Comparison of ENCODE assay signal across 9 cellular contexts in genomic region chr11:116793476-116794096, GRCh38. TPM values are rescaled to one million over a fixed set of nuclear protein-coding genes. Genes with fewer than 3 reads are reported as not detected.
A peak's percentile ranks its signal among the peaks of the same experiment; 100 is the strongest.
DNase-seq lines count a peak whose midpoint lies in the region; TF ChIP-seq lines count a peak whose summit lies in the region.
"Had no signal": no experiment of that assay in that cellular context is flagged by ENCODE, and none has a peak within 500 bp of the region (broad histone marks: within the 10 kb centered on the region; RNA-seq: fewer than 3 reads in every experiment).

No MANE protein-coding gene starts in this region.

- H3K36me3 ChIP-seq in SK-N-SH (replicated peaks in 1 of 2; ENCODE audit: control insufficient read depth in 1 of 2, insufficient read depth in 2 of 2, low read length in 1 of 2) (no peaks in the 10 kb centered on the region), hepatocyte (replicated peaks; ENCODE audit: insufficient read depth, low read depth) (no peaks in the 10 kb centered on the region), MM.1S (replicated peaks; ENCODE audit: insufficient read depth, low read length) (no peaks in the 10 kb centered on the region), testis (ENCODE audit: low read depth, missing control alignments) (no peaks in the 10 kb centered on the region)
- H3K36me3 ChIP-seq: uterus had no signal

- H4K20me1 ChIP-seq in SK-N-SH (ENCODE audit: insufficient read depth) = no peaks in the 10 kb centered on the region
- no peaks in the 10 kb centered on the region for H4K20me1 ChIP-seq in hepatocyte (ENCODE audit: insufficient read depth, poor library complexity, severe bottlenecking)
- no peaks in the 10 kb centered on the region for H4K20me1 ChIP-seq in MM.1S (ENCODE audit: insufficient read depth, low read length)

- no peak for TF ChIP-seq RAD21 in SK-N-SH (IDR thresholded peaks at IDR 0.05; ENCODE audit: low read length)

- intact Hi-C loops in testis (cut with DNase I; ENCODE audit: low total_unique reads) = loop anchor here (5.0 kb wide), 1 partner anchor 314 kb away; no protein-coding TSS in a partner anchor

- H3K4me2 ChIP-seq in SK-N-SH = no peak overlapping the region
- H3K4me2 ChIP-seq in hepatocyte = no peak overlapping the region
- H3K4me2 ChIP-seq in MM.1S (ENCODE audit: low read depth, low read length) = no peak overlapping the region

- H3K9ac ChIP-seq in SK-N-SH = no peak overlapping the region
- H3K9ac ChIP-seq in MM.1S (ENCODE audit: low read length) = no peak overlapping the region

- H2AFZ ChIP-seq in SK-N-SH (ENCODE audit: low read depth) (peak overlapping the region; percentile 73), hepatocyte (peak overlapping the region; percentile 26), MM.1S (ENCODE audit: low read length) (no peak overlapping the region)

- no peak for TF ChIP-seq CTCF in SK-N-SH (IDR thresholded peaks at IDR 0.05)
- no peak for TF ChIP-seq CTCF in hepatocyte (IDR thresholded peaks at IDR 0.05; ENCODE audit: poor library complexity)
- TF ChIP-seq CTCF in MM.1S (IDR thresholded peaks at IDR 0.05; ENCODE audit: low read length) = no peak
- TF ChIP-seq CTCF in testis (IDR thresholded peaks at IDR 0.05) = no peak

- POLR2A ChIA-PET in SK-N-SH (lab: Yijun Ruan, JAX) = no interaction called here

- H3F3A ChIP-seq in SK-N-SH (replicated peaks; ENCODE audit: insufficient read depth) (peaks cover 11% of the 10 kb centered on the region), MM.1S (ENCODE audit: insufficient read depth, low read length) (no peaks in the 10 kb centered on the region)

- peak overlapping the region in 1 of 2 experiments; percentile 44; a peak in 2 of 4 replicates for H3K27ac ChIP-seq in SK-N-SH (ENCODE audit: low read depth in 2 of 2, low read length in 1 of 2)
- no peak overlapping the region for H3K27ac ChIP-seq in hepatocyte
- H3K27ac ChIP-seq in MM.1S (ENCODE audit: low read length) = no peak overlapping the region
- H3K27ac ChIP-seq in testis = no peak overlapping the region
- H3K27ac ChIP-seq: uterus had no signal

- H3K27me3 ChIP-seq in SK-N-SH (ENCODE audit: insufficient read depth) (no peaks in the 10 kb centered on the region), hepatocyte (no peaks in the 10 kb centered on the region), MM.1S (replicated peaks; ENCODE audit: insufficient read depth, low read length) (no peaks in the 10 kb centered on the region), testis (no peaks in the 10 kb centered on the region)
- H3K27me3 ChIP-seq: uterus had no signal

- H3K4me3 ChIP-seq in SK-N-SH (ENCODE audit: low read depth in 2 of 2, low read length in 1 of 2) = no peak overlapping the region
- H3K4me3 ChIP-seq in hepatocyte = no peak overlapping the region
- H3K4me3 ChIP-seq in MM.1S (ENCODE audit: low read length) = no peak overlapping the region
- no peak overlapping the region for H3K4me3 ChIP-seq in testis
- H3K4me3 ChIP-seq: uterus had no signal

- TF ChIP-seq EP300 in SK-N-SH (IDR thresholded peaks at IDR 0.05; ENCODE audit: borderline replicate concordance in 1 of 2, low read depth in 1 of 2, low read length in 1 of 2) = no peak

- CTCF ChIA-PET in SK-N-SH (lab: Yijun Ruan, JAX) = interaction anchor here (0.7 to 11.4 kb wide), 5 partner anchors 43 to 438 kb away, joined by 3 to 268 read pairs (median 8); partner anchors contain the start of genes APOA1, PCSK7 and SIK3

- H3K4me1 ChIP-seq in SK-N-SH (ENCODE audit: control insufficient read depth in 1 of 2, insufficient read depth in 2 of 2, low read depth in 1 of 2, low read length in 1 of 2) (peaks cover 8 to 10% of the 10 kb centered on the region in 2 experiments; a peak in 2 of 4 replicates), hepatocyte (ENCODE audit: insufficient read depth) (peaks cover 4% of the 10 kb centered on the region), MM.1S (ENCODE audit: low read length) (peaks cover 5% of the 10 kb centered on the region), testis (peaks cover 9% of the 10 kb centered on the region)
- H3K4me1 ChIP-seq: uterus had no signal

- H3K79me2 ChIP-seq in SK-N-SH (ENCODE audit: insufficient read depth) (no peaks in the 10 kb centered on the region), hepatocyte (no peaks in the 10 kb centered on the region), MM.1S (ENCODE audit: low read length) (no peaks in the 10 kb centered on the region)

- H3K9me3 ChIP-seq in SK-N-SH (no peaks in the 10 kb centered on the region), hepatocyte (ENCODE audit: low read depth) (no peaks in the 10 kb centered on the region), MM.1S (replicated peaks; ENCODE audit: insufficient read depth, low read length) (no peaks in the 10 kb centered on the region), testis (no peaks in the 10 kb centered on the region)
- H3K9me3 ChIP-seq: uterus had no signal

- TF ChIP-seq POLR2A in testis (IDR thresholded peaks at IDR 0.05) = no peak

- 92% methylated on average over 3 of the region's 3 CpGs for WGBS in SK-N-SH (ENCODE audit: low lambda C conversion rate)
- WGBS in hepatocyte (ENCODE audit: low lambda C conversion rate, missing lambda C conversion rate) = 98% methylated on average over 3 of the region's 3 CpGs
- WGBS in testis, 2 donors = 70 to 74% methylated on average over 3 of the region's 3 CpGs

- H3K9me2 ChIP-seq in SK-N-SH = no peaks in the 10 kb centered on the region
- no peaks in the 10 kb centered on the region for H3K9me2 ChIP-seq in hepatocyte (replicated peaks; ENCODE audit: insufficient read depth)
- H3K9me2 ChIP-seq in MM.1S (replicated peaks; ENCODE audit: insufficient read depth, low read length) = no peaks in the 10 kb centered on the region

- DNase-seq in HT-29 (ENCODE audit: low spot score) (peak; percentile 50), SK-N-SH (peak; percentile 27), hepatocyte (ENCODE audit: low spot score) (no peak), MM.1S (no peak), testis (no peak), NCI-H128 (lab: John Stamatoyannopoulos, UW; ENCODE audit: unreplicated experiment) (no peak)
- DNase-seq: NCI-H510A, uterus had no signal

TF ChIP-seq in SK-N-SH, 30 proteins besides CTCF, POLR2A, EP300 and RAD21:
- TF ChIP-seq SMC3 (IDR thresholded peaks at IDR 0.05; ENCODE audit: low read depth, low read length) = no peak
- peak; percentile 85 for TF ChIP-seq USF1 (IDR thresholded peaks at IDR 0.05; ENCODE audit: borderline replicate concordance, low read depth)
- TF ChIP-seq SIN3A (IDR thresholded peaks at IDR 0.05; ENCODE audit: borderline replicate concordance, low read depth, low read length) = no peak
- no peak for TF ChIP-seq RCOR1 (IDR thresholded peaks at IDR 0.05; ENCODE audit: low read length)

RNA-seq across cellular contexts. Expression of gene APOA5, which starts 1.9 kb away (rescaled TPM):
- total RNA-seq in HT-29 (2014; rRNA removed; shearing (Covaris generic)) = not detected in 2 replicates
- polyA plus RNA-seq in SK-N-SH (2012; rRNA removed) (not detected in 2 replicates), hepatocyte (13.4 and 14.6 TPM in 2 replicates), testis (ENCODE audit: insufficient read depth, low read depth, low replicate concordance) (not detected)
- polyA plus RNA-seq in SK-N-SH (2012; cell fraction: cytosol; rRNA removed) = not detected in 2 replicates
- polyA plus RNA-seq in SK-N-SH (2012; cell fraction: nucleus; rRNA removed) = not detected in 2 replicates
- total RNA-seq in hepatocyte (16.3 and 20.3 TPM in 2 replicates), testis (under 1 TPM in 1 of 2 donors, not detected in 1; 0.24 TPM)
- total RNA-seq: activated CD8-positive, alpha-beta memory T cell treated with anti-CD3 and anti-CD28 coated beads for 36 hours; uterus had no signal

RNA-seq across cellular contexts. Expression of gene ZPR1, which starts 5.8 kb away (rescaled TPM):
- total RNA-seq in HT-29 (2014; rRNA removed; shearing (Covaris generic)) = 56.3 and 60.7 TPM in 2 replicates
- polyA plus RNA-seq in SK-N-SH (2012; rRNA removed) = 52.4 and 69.2 TPM in 2 replicates
- polyA plus RNA-seq in SK-N-SH (2012; cell fraction: cytosol; rRNA removed) = 66.4 and 72.4 TPM in 2 replicates
- 39.0 and 68.7 TPM in 2 replicates for polyA plus RNA-seq in SK-N-SH (2012; cell fraction: nucleus; rRNA removed)
- total RNA-seq in hepatocyte = 38.3 and 38.6 TPM in 2 replicates
- polyA plus RNA-seq in hepatocyte = 50.1 and 53.3 TPM in 2 replicates
- total RNA-seq in testis = 10 to 100 TPM; 44.4 to 68.0 TPM
- 138 TPM for polyA plus RNA-seq in testis (ENCODE audit: insufficient read depth, low read depth, low replicate concordance)

RNA-seq across cellular contexts. Expression of gene BUD13, which starts 20.8 kb away (rescaled TPM):
- total RNA-seq in HT-29 (2014; rRNA removed; shearing (Covaris generic)) = 21.7 and 22.1 TPM in 2 replicates
- polyA plus RNA-seq in SK-N-SH (2012; rRNA removed) (15.5 and 15.9 TPM in 2 replicates), hepatocyte (9.9 and 11.1 TPM in 2 replicates), testis (ENCODE audit: insufficient read depth, low read depth, low replicate concordance) (47.2 TPM)
- 14.7 and 17.3 TPM in 2 replicates for polyA plus RNA-seq in SK-N-SH (2012; cell fraction: cytosol; rRNA removed)
- polyA plus RNA-seq in SK-N-SH (2012; cell fraction: nucleus; rRNA removed) = 20.6 and 23.7 TPM in 2 replicates
- total RNA-seq in hepatocyte (11.8 and 12.6 TPM in 2 replicates), testis (10 to 100 TPM; 25.9 to 32.0 TPM)

RNA-seq across cellular contexts. Expression of gene APOA4, which starts 29.5 kb away (rescaled TPM):
- not detected in 2 replicates for total RNA-seq in HT-29 (2014; rRNA removed; shearing (Covaris generic))
- polyA plus RNA-seq in SK-N-SH (2012; rRNA removed) (not detected in 2 replicates), hepatocyte (548 and 810 TPM in 2 replicates), testis (ENCODE audit: insufficient read depth, low read depth, low replicate concordance) (not detected)
- not detected in 2 replicates for polyA plus RNA-seq in SK-N-SH (2012; cell fraction: cytosol; rRNA removed)
- polyA plus RNA-seq in SK-N-SH (2012; cell fraction: nucleus; rRNA removed) = not detected in 2 replicates
- total RNA-seq in hepatocyte (1,055 and 1,133 TPM in 2 replicates), testis (not detected)
- total RNA-seq: activated CD8-positive, alpha-beta memory T cell treated with anti-CD3 and anti-CD28 coated beads for 36 hours; uterus had no signal

RNA-seq across cellular contexts. Expression of gene APOC3, which starts 36.1 kb away (rescaled TPM):
- total RNA-seq in HT-29 (2014; rRNA removed; shearing (Covaris generic)) = not detected in 2 replicates
- polyA plus RNA-seq in SK-N-SH (2012; rRNA removed) (not detected in 2 replicates), hepatocyte (1,438 and 2,125 TPM in 2 replicates), testis (ENCODE audit: insufficient read depth, low read depth, low replicate concordance) (4.0 TPM)
- 8.5 TPM in 1 of 2 replicates, not detected in the other for polyA plus RNA-seq in SK-N-SH (2012; cell fraction: cytosol; rRNA removed)
- 0.51 TPM in 1 of 2 replicates, not detected in the other for polyA plus RNA-seq in SK-N-SH (2012; cell fraction: nucleus; rRNA removed)
- total RNA-seq in hepatocyte (2,309 and 2,825 TPM in 2 replicates), testis (under 1 TPM in 1 of 2 donors, not detected in 1; 0.81 TPM)
- total RNA-seq: activated CD8-positive, alpha-beta memory T cell treated with anti-CD3 and anti-CD28 coated beads for 36 hours had no signal

Comparison
In these comparisons a context has a peak if more than half of its experiments do, and no peak if none do; other contexts are left out.
1. DNase-seq: peak in HT-29 (single experiment) and SK-N-SH (single experiment); none in hepatocyte (single experiment), MM.1S (single experiment), testis (single experiment) and NCI-H128 (single experiment).
2. RNA of gene APOA5, which starts 1.9 kb away (total RNA-seq): 16.3 to 20.3 TPM in hepatocyte; 0.24 TPM in testis and not detected in HT-29; every median in the first group is over 10 times any median in the second.